1 cellular context compared by ENCODE assay signal in the genomic region with DNA sequence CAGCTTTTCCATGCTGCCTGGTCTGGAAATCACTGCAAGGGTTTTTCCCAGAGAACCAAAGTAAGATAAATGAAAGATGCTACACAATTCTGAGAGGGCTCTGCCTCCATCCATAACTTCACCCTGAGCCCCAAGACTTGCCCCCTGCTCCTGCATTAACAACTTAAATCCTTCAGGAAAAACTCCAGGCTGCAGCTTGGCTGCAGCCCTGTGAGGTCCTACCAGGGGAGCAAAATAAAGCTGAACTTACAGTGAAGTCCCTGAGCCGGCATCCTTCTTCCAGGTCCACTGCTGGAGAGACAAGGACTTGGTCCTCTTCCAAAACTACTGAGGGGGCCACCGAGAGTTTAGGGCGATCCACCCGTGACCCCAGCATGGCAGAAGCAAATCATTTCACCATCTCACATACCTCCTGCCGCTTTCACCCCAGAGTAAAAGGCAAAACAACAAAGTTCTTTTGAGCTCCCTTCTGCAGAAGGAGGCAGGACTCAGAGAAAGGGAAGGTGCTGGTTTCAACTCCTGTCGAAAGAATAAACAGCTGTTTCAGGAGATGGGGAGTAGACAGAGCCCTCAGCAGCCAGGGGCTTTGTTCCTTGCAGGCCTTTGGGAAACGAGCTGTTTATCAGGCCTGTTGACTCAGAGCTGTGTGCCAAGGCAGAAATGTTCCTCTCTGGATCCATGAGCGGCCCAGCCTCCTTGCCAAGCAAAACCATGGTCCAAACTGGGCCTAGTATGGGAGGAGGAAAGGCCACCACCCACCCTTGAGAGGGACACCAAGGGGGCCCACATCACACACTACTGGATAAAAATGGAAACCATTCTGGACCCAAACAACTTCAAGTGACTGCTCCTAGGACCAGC.
TF ChIP-seq lines count a peak whose summit lies in the region.

No MANE protein-coding gene starts in this region.

TF ChIP-seq in GM23338, 12 proteins besides CTCF, POLR2A, EP300 and RAD21:
- no peak for TF ChIP-seq CREB1 (CRISPR knock-in tag; IDR thresholded peaks at IDR 0.05; ENCODE audit: low read depth)
- TF ChIP-seq JUNB (IDR thresholded peaks at IDR 0.05; ENCODE audit: unreplicated experiment): no peak
- no peak for TF ChIP-seq NANOG (IDR thresholded peaks at IDR 0.05; ENCODE audit: borderline replicate concordance)
- no peak for TF ChIP-seq ZNF331 (CRISPR knock-in tag; IDR thresholded peaks at IDR 0.05; ENCODE audit: low read depth)
- TF ChIP-seq POLR2AphosphoS5 (IDR thresholded peaks at IDR 0.05; ENCODE audit: low read depth): no peak
- TF ChIP-seq ZNF114 (CRISPR knock-in tag; IDR thresholded peaks at IDR 0.05): no peak
- TF ChIP-seq, protein P1, sequence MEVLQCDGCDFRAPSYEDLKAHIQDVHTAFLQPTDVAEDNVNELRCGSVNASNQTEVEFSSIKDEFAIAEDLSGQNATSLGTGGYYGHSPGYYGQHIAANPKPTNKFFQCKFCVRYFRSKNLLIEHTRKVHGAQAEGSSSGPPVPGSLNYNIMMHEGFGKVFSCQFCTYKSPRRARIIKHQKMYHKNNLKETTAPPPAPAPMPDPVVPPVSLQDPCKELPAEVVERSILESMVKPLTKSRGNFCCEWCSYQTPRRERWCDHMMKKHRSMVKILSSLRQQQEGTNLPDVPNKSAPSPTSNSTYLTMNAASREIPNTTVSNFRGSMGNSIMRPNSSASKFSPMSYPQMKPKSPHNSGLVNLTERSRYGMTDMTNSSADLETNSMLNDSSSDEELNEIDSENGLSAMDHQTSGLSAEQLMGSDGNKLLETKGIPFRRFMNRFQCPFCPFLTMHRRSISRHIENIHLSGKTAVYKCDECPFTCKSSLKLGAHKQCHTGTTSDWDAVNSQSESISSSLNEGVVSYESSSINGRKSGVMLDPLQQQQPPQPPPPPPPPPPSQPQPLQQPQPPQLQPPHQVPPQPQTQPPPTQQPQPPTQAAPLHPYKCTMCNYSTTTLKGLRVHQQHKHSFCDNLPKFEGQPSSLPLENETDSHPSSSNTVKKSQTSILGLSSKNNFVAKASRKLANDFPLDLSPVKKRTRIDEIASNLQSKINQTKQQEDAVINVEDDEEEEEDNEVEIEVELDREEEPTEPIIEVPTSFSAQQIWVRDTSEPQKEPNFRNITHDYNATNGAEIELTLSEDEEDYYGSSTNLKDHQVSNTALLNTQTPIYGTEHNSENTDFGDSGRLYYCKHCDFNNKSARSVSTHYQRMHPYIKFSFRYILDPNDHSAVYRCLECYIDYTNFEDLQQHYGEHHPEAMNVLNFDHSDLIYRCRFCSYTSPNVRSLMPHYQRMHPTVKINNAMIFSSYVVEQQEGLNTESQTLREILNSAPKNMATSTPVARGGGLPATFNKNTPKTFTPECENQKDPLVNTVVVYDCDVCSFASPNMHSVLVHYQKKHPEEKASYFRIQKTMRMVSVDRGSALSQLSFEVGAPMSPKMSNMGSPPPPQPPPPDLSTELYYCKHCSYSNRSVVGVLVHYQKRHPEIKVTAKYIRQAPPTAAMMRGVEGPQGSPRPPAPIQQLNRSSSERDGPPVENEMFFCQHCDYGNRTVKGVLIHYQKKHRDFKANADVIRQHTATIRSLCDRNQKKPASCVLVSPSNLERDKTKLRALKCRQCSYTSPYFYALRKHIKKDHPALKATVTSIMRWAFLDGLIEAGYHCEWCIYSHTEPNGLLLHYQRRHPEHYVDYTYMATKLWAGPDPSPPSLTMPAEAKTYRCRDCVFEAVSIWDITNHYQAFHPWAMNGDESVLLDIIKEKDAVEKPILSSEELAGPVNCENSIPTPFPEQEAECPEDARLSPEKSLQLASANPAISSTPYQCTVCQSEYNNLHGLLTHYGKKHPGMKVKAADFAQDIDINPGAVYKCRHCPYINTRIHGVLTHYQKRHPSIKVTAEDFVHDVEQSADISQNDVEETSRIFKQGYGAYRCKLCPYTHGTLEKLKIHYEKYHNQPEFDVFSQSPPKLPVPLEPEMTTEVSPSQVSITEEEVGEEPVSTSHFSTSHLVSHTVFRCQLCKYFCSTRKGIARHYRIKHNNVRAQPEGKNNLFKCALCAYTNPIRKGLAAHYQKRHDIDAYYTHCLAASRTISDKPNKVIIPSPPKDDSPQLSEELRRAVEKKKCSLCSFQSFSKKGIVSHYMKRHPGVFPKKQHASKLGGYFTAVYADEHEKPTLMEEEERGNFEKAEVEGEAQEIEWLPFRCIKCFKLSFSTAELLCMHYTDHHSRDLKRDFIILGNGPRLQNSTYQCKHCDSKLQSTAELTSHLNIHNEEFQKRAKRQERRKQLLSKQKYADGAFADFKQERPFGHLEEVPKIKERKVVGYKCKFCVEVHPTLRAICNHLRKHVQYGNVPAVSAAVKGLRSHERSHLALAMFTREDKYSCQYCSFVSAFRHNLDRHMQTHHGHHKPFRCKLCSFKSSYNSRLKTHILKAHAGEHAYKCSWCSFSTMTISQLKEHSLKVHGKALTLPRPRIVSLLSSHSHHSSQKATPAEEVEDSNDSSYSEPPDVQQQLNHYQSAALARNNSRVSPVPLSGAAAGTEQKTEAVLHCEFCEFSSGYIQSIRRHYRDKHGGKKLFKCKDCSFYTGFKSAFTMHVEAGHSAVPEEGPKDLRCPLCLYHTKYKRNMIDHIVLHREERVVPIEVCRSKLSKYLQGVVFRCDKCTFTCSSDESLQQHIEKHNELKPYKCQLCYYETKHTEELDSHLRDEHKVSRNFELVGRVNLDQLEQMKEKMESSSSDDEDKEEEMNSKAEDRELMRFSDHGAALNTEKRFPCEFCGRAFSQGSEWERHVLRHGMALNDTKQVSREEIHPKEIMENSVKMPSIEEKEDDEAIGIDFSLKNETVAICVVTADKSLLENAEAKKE (CRISPR knock-in tag; IDR thresholded peaks at IDR 0.05): no peak
- no peak for TF ChIP-seq EZH2phosphoT487 (IDR thresholded peaks at IDR 0.05; ENCODE audit: unreplicated experiment)
- TF ChIP-seq, protein P2, sequence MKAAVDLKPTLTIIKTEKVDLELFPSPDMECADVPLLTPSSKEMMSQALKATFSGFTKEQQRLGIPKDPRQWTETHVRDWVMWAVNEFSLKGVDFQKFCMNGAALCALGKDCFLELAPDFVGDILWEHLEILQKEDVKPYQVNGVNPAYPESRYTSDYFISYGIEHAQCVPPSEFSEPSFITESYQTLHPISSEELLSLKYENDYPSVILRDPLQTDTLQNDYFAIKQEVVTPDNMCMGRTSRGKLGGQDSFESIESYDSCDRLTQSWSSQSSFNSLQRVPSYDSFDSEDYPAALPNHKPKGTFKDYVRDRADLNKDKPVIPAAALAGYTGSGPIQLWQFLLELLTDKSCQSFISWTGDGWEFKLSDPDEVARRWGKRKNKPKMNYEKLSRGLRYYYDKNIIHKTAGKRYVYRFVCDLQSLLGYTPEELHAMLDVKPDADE (IDR thresholded peaks at IDR 0.05): no peak
- TF ChIP-seq, protein P3, sequence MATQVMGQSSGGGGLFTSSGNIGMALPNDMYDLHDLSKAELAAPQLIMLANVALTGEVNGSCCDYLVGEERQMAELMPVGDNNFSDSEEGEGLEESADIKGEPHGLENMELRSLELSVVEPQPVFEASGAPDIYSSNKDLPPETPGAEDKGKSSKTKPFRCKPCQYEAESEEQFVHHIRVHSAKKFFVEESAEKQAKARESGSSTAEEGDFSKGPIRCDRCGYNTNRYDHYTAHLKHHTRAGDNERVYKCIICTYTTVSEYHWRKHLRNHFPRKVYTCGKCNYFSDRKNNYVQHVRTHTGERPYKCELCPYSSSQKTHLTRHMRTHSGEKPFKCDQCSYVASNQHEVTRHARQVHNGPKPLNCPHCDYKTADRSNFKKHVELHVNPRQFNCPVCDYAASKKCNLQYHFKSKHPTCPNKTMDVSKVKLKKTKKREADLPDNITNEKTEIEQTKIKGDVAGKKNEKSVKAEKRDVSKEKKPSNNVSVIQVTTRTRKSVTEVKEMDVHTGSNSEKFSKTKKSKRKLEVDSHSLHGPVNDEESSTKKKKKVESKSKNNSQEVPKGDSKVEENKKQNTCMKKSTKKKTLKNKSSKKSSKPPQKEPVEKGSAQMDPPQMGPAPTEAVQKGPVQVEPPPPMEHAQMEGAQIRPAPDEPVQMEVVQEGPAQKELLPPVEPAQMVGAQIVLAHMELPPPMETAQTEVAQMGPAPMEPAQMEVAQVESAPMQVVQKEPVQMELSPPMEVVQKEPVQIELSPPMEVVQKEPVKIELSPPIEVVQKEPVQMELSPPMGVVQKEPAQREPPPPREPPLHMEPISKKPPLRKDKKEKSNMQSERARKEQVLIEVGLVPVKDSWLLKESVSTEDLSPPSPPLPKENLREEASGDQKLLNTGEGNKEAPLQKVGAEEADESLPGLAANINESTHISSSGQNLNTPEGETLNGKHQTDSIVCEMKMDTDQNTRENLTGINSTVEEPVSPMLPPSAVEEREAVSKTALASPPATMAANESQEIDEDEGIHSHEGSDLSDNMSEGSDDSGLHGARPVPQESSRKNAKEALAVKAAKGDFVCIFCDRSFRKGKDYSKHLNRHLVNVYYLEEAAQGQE (IDR thresholded peaks at IDR 0.05; ENCODE audit: unreplicated experiment): no peak
- TF ChIP-seq STAT1 (IDR thresholded peaks at IDR 0.05; ENCODE audit: unreplicated experiment): no peak
TF ChIP-seq in GM23338: peak in this region for 0.
